ENCODE assay signal across 15 cellular contexts in the genomic region with DNA sequence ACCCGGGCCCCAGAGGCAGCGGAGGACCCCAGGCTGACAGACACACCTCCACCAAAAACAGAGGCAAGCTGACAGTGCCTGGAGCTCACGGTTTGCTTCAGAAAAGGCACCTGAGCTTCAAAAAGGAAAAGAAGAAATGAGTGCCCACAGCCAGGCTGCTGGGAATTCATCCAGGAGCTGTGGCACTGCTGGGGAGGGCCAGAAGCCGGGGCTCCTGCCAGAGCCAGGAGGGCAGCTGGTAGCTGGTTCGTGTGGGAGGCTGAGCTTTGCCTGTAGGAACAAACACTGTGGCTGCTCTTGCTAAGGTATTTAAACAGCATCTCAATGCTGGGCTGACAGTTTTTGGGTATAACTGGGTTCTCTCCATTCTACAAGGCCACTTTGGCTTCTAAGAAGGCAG. TPM values are rescaled to one million over a fixed set of nuclear protein-coding genes. Genes with fewer than 3 reads are reported as not detected.
DNase-seq lines count a peak whose midpoint lies in the region; TF ChIP-seq lines count a peak whose summit lies in the region.
"Had no signal": no experiment of that assay in that cellular context is flagged by ENCODE, and none has a peak within 500 bp of the region (broad histone marks: within the 10 kb centered on the region; RNA-seq: fewer than 3 reads in every experiment).

No MANE protein-coding gene starts in this region.

- no peaks in the 10 kb centered on the region for H3K9me3 ChIP-seq in stomach

- no peak for TF ChIP-seq POLR2A in stomach (IDR thresholded peaks at IDR 0.05)

- H3K4me1 ChIP-seq in stomach, result no peaks in the 10 kb centered on the region

- H3K27me3 ChIP-seq in stomach, result peaks cover 0 to 23% (median 8%) of the 10 kb centered on the region in 3 donors

- intact Hi-C loops in stomach (cut with DNase I; ENCODE audit: low total_unique reads), result no loop called here

- no peak overlapping the region for H3K4me3 ChIP-seq in stomach

- peak; percentile 17 for DNase-seq in NCI-H1092 treated with DMSO at 0.1 percent for 48 hours (lab: John Stamatoyannopoulos, UW)
- DNase-seq in NCI-H1092 (lab: John Stamatoyannopoulos, UW), result no peak
- peak; percentile 79 for DNase-seq in DMS 273 (lab: John Stamatoyannopoulos, UW; ENCODE audit: unreplicated experiment)
- DNase-seq in NCI-H446 (lab: John Stamatoyannopoulos, UW), result peak; percentile 52 to 82
- peak; percentile 52 for DNase-seq in myocyte (ENCODE audit: low read depth)
- no peak for DNase-seq in NCI-H526 (lab: John Stamatoyannopoulos, UW)
- no peak for DNase-seq in HuH-7 (ENCODE audit: low spot score)
- DNase-seq in stomach, result no peak
- DNase-seq: CD4-positive, CD25-positive, alpha-beta regulatory T cell; DMS79; GDM1 had no signal

- H3K36me3 ChIP-seq in stomach, result no peaks in the 10 kb centered on the region

- no peak for TF ChIP-seq EP300 in stomach (IDR thresholded peaks at IDR 0.05)

- 40 to 67% (median 57%) methylated on average over 3 to 5 of the region's 5 CpGs for WGBS in stomach, 5 donors

- TF ChIP-seq CTCF in stomach (IDR thresholded peaks at IDR 0.05), result no peak

- H3K27ac ChIP-seq in stomach, result no peak overlapping the region
- H3K27ac ChIP-seq: 22Rv1, HL-60 had no signal

RNA-seq across cellular contexts. Expression of a gene that starts 19.5 kb away (rescaled TPM):
- total RNA-seq in myocyte, result 18.3 and 19.4 TPM in 2 replicates
- polyA plus RNA-seq in myocyte (2012), result 11.2 TPM
- 1 to 10 TPM in 1 of 5 donors, under 1 TPM in 2, not detected in 2; 0.29 to 1.3 (median 0.55) TPM for total RNA-seq in stomach
- polyA plus RNA-seq in stomach, result under 1 TPM in 2 of 3 donors, not detected in 1; under 0.01 TPM
- total RNA-seq: A673; CD4-positive, CD25-positive, alpha-beta regulatory T cell; H4 had no signal
- polyA plus RNA-seq: CD4-positive, CD25-positive, alpha-beta regulatory T cell had no signal

Comparison
In these comparisons a context has a peak if more than half of its experiments do, and no peak if none do; other contexts are left out.
1. DNase-seq: peak in NCI-H1092 treated with DMSO at 0.1 percent for 48 hours (single experiment), DMS 273 (single experiment), NCI-H446 (2 of 2) and myocyte (single experiment); none in NCI-H1092 (single experiment), NCI-H526 (0 of 2), HuH-7 (single experiment) and stomach (single experiment).